9 cellular contexts compared by ENCODE assay signal in the genomic region with DNA sequence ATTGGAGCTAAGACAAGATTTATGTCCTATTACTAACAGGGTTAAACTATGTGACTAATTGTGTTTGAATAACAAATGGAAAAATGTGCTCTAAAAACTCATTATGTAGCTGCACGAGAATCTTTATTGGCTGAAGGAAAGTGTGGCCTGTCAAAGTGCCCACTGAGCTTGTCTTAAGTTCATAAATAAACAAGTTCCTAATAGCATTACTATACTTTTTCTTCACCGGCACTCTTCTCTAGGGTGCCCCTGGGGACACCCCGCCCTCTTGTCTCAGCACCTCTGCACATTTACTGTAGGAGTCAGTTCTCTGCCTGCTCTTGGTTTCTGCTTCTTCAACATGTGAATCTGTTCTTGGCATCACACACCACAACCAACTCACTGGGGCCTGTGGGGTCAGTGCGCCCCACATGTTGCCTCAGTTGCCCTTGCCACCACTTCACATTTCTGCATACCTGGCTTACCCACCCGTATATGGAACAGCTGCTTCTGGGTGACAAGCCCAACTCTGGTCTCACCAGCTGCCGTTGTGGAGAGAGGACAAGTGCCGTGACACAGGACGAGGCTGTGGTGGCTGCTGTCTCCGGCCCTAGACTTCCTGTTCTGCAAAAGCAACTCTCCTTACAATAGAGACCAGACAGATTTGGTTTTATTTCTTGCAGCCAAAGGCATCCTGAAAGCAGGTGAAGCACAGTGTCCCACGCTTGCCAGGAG.
DNase-seq lines count a peak whose midpoint lies in the region; ATAC-seq and TF ChIP-seq lines count a peak whose summit lies in the region.
"Had no signal": no experiment of that assay in that cellular context is flagged by ENCODE, and none has a peak within 500 bp of the region (broad histone marks: within the 10 kb centered on the region; RNA-seq: fewer than 3 reads in every experiment).

No MANE protein-coding gene starts in this region.

- no peak for DNase-seq in effector memory CD4-positive, alpha-beta T cell
- no peak for DNase-seq in AG08396 (ENCODE audit: low spot score)
- no peak for DNase-seq in NCI-H1436 (lab: John Stamatoyannopoulos, UW)
- no peak for DNase-seq in putamen (ENCODE audit: low spot score)
- no peak for DNase-seq in tibial nerve (ENCODE audit: low spot score in 2 of 2)
- DNase-seq: stimulated activated CD4-positive, alpha-beta T cell treated with anti-CD3 and anti-CD28 coated beads, Interleukin-2, amount 100 ng/mL, for 48 hours had no signal

- no peak for TF ChIP-seq EP300 in tibial nerve (IDR thresholded peaks at IDR 0.05)

- peak overlapping the region; percentile 44 for H3K27ac ChIP-seq in effector memory CD4-positive, alpha-beta T cell (ENCODE audit: insufficient read depth, low read length, poor library complexity, severe bottlenecking)
- H3K27ac ChIP-seq in tibial nerve: no peak overlapping the region

- H3K4me3 ChIP-seq in effector memory CD4-positive, alpha-beta T cell (ENCODE audit: insufficient read depth, low read depth, low read length, poor library complexity, severe bottlenecking): peak overlapping the region; percentile 22
- no peak overlapping the region for H3K4me3 ChIP-seq in tibial nerve

- peak; percentile 65 for ATAC-seq in GM18498 (IDR thresholded peaks at IDR 0.05; ENCODE audit: unreplicated experiment)
- peak; percentile 61 for ATAC-seq in GM21423 (IDR thresholded peaks at IDR 0.05; ENCODE audit: unreplicated experiment)
- ATAC-seq in HG03521 (IDR thresholded peaks at IDR 0.05; ENCODE audit: unreplicated experiment): peak; percentile 49

- no peaks in the 10 kb centered on the region for H3K27me3 ChIP-seq in effector memory CD4-positive, alpha-beta T cell (replicated peaks; ENCODE audit: control insufficient read depth, insufficient read depth, low read length, poor library complexity, severe bottlenecking)
- no peaks in the 10 kb centered on the region for H3K27me3 ChIP-seq in tibial nerve

- no peaks in the 10 kb centered on the region for H3K9me3 ChIP-seq in effector memory CD4-positive, alpha-beta T cell (ENCODE audit: control insufficient read depth, low read length)
- no peaks in the 10 kb centered on the region for H3K9me3 ChIP-seq in tibial nerve

- TF ChIP-seq CTCF in tibial nerve (IDR thresholded peaks at IDR 0.05): no peak

- WGBS in tibial nerve, 2 donors: 77 to 78% methylated on average over 10 of the region's 10 CpGs

- H3K4me1 ChIP-seq in effector memory CD4-positive, alpha-beta T cell (ENCODE audit: control insufficient read depth, insufficient read depth, low read length, poor library complexity, severe bottlenecking): peaks cover 47% of the 10 kb centered on the region
- H3K4me1 ChIP-seq in tibial nerve: peaks cover 0 to 41% (median 14%) of the 10 kb centered on the region in 4 donors

- H3K36me3 ChIP-seq in effector memory CD4-positive, alpha-beta T cell (ENCODE audit: control insufficient read depth, insufficient read depth, low read length): no peaks in the 10 kb centered on the region
- peaks cover 0 to 29% (median 0%) of the 10 kb centered on the region in 3 donors for H3K36me3 ChIP-seq in tibial nerve

- no peak for TF ChIP-seq POLR2A in tibial nerve (IDR thresholded peaks at IDR 0.05)
